Comparison of ENCODE assay signal across 20 cellular contexts in genomic region chr17:74344658-74345057, GRCh38. TPM values are rescaled to one million over a fixed set of nuclear protein-coding genes. Genes with fewer than 3 reads are reported as not detected.
"Had no signal": no experiment of that assay in that cellular context is flagged by ENCODE, and none has a peak within 500 bp of the region (broad histone marks: within the 10 kb centered on the region; RNA-seq: fewer than 3 reads in every experiment).

No MANE protein-coding gene starts in this region.

- H3K9me3 ChIP-seq: SJSA1 had no signal

- H3K27ac ChIP-seq: SJSA1, SK-N-MC had no signal

- H3K4me3 ChIP-seq: SJSA1, SK-N-MC had no signal

- DNase-seq: KBM-7, MV-4-11, NCI-H1048, NCI-H1105 treated with DMSO at 0.1 percent for 48 hours, NCI-H1417 treated with DMSO at 0.1 percent for 48 hours, NCI-H146, NCI-H1930, NCI-H2081, NCI-H2107, NCI-H2227 treated with DMSO at 0.1 percent for 48 hours, NCI-H446, NCI-H510A, NCI-H524 treated with DMSO at 0.1 percent for 48 hours, NCI-H774, Right ventricle myocardium superior, SIG-M5 had no signal

- H3K36me3 ChIP-seq: SJSA1 had no signal

- H3K4me1 ChIP-seq: SJSA1 had no signal

RNA-seq across cellular contexts. Expression of gene BTBD17, which starts 17.0 kb away (rescaled TPM):
- total RNA-seq: LHCN-M2, MCF 10A, Right ventricle myocardium superior, SJSA1 had no signal

RNA-seq across cellular contexts. Expression of gene KIF19, which starts 18.6 kb away (rescaled TPM):
- total RNA-seq: LHCN-M2, MCF 10A, SJSA1 had no signal

RNA-seq across cellular contexts. Expression of gene GPR142, which starts 22.6 kb away (rescaled TPM):
- total RNA-seq: LHCN-M2, MCF 10A, Right ventricle myocardium superior, SJSA1 had no signal
